In genomic region chr1:119715542-119715941, GRCh38 we compare ENCODE assay signal across 11 cellular contexts. TPM values are rescaled to one million over a fixed set of nuclear protein-coding genes. Genes with fewer than 3 reads are reported as not detected.
DNase-seq lines count a peak whose midpoint lies in the region; ATAC-seq and TF ChIP-seq lines count a peak whose summit lies in the region.
"Had no signal": no experiment of that assay in that cellular context is flagged by ENCODE, and none has a peak within 500 bp of the region (broad histone marks: within the 10 kb centered on the region; RNA-seq: fewer than 3 reads in every experiment).

No MANE protein-coding gene starts in this region.

- no peak for ATAC-seq in HG02970 (IDR thresholded peaks at IDR 0.05; ENCODE audit: low FRiP score, unreplicated experiment)
- ATAC-seq in GM21367 (IDR thresholded peaks at IDR 0.05; ENCODE audit: unreplicated experiment): no peak

- H4K20me1 ChIP-seq in osteoblast (ENCODE audit: insufficient read depth, low read length): peaks cover 10% of the 10 kb centered on the region

- peaks cover 3% of the 10 kb centered on the region for H3K27me3 ChIP-seq in osteoblast (ENCODE audit: insufficient read depth, low read length)

- no peak overlapping the region for H3K4me2 ChIP-seq in osteoblast (ENCODE audit: insufficient read depth, low read length)

- H3K9me3 ChIP-seq in osteoblast (ENCODE audit: low read depth, low read length): no peaks in the 10 kb centered on the region

- H3K4me3 ChIP-seq in coronary artery (no peak overlapping the region), osteoblast (ENCODE audit: insufficient read depth, low read length) (no peak overlapping the region)

- H3K79me2 ChIP-seq in osteoblast (ENCODE audit: insufficient read depth, low read length): peaks cover 52% of the 10 kb centered on the region

- H3K4me1 ChIP-seq in osteoblast (ENCODE audit: insufficient read depth, low read length): peaks cover 22% of the 10 kb centered on the region

- H3K36me3 ChIP-seq in osteoblast (ENCODE audit: insufficient read depth, low read length): no peaks in the 10 kb centered on the region

- DNase-seq in DMS 273 (lab: John Stamatoyannopoulos, UW; ENCODE audit: unreplicated experiment): peak; percentile 47
- DNase-seq in DMS 273 treated with DMSO at 0.1 percent for 48 hours (lab: John Stamatoyannopoulos, UW): no peak
- DNase-seq in NCI-H2227 (lab: John Stamatoyannopoulos, UW; ENCODE audit: unreplicated experiment): peak; percentile 51
- DNase-seq in coronary artery (ENCODE audit: low spot score): peak; percentile 69
- DNase-seq in osteoblast (ENCODE audit: insufficient read length, low spot score, missing footprints): no peak
- no peak for DNase-seq in NCI-H1694 (lab: John Stamatoyannopoulos, UW)
- DNase-seq: effector CD8-positive, alpha-beta T cell; NCI-H1694 treated with DMSO at 0.1 percent for 48 hours had no signal

- TF ChIP-seq CTCF in coronary artery (IDR thresholded peaks at IDR 0.05) (no peak), osteoblast (IDR thresholded peaks at IDR 0.05; ENCODE audit: extremely low read depth, low read depth, low read length) (no peak)

- H3K27ac ChIP-seq in coronary artery (peak overlapping the region in 1 of 2 donors; percentile 32), osteoblast (ENCODE audit: low read depth, low read length) (no peak overlapping the region)
- H3K27ac ChIP-seq: 22Rv1 had no signal

- H2AFZ ChIP-seq in osteoblast (ENCODE audit: low read length): peak overlapping the region; percentile 13

RNA-seq across cellular contexts. Expression of gene PHGDH, which starts 3.8 kb away (rescaled TPM):
- 184 and 189 TPM in 2 replicates for total RNA-seq in osteoblast

RNA-seq across cellular contexts. Expression of gene HMGCS2, which starts 53.2 kb away (rescaled TPM):
- not detected in 2 replicates for total RNA-seq in osteoblast

Comparison
In these comparisons a context has a peak if more than half of its experiments do, and no peak if none do; other contexts are left out.
1. DNase-seq: peak in DMS 273 (single experiment), NCI-H2227 (single experiment) and coronary artery (single experiment); none in DMS 273 treated with DMSO at 0.1 percent for 48 hours (single experiment), osteoblast (single experiment) and NCI-H1694 (single experiment).